In genomic region chr7:42617071-42617705, GRCh38 we compare ENCODE assay signal across 31 cellular contexts.
A peak's percentile ranks its signal among the peaks of the same experiment; 100 is the strongest.
DNase-seq lines count a peak whose midpoint lies in the region; ATAC-seq and TF ChIP-seq lines count a peak whose summit lies in the region.
"Had no signal": no experiment of that assay in that cellular context is flagged by ENCODE, and none has a peak within 500 bp of the region (broad histone marks: within the 10 kb centered on the region; RNA-seq: fewer than 3 reads in every experiment).

No MANE protein-coding gene starts in this region.

- H3K36me3 ChIP-seq in heart right ventricle (no peaks in the 10 kb centered on the region), upper lobe of left lung (no peaks in the 10 kb centered on the region), smooth muscle cell (ENCODE audit: low read depth) (no peaks in the 10 kb centered on the region)
- H3K36me3 ChIP-seq: ascending aorta, SJSA1, thoracic aorta had no signal

- no peaks in the 10 kb centered on the region for H4K20me1 ChIP-seq in smooth muscle cell (ENCODE audit: low read depth)

- no peak overlapping the region for H3K4me3 ChIP-seq in heart right ventricle
- H3K4me3 ChIP-seq in right cardiac atrium (ENCODE audit: low read length): no peak overlapping the region
- no peak overlapping the region for H3K4me3 ChIP-seq in upper lobe of left lung
- no peak overlapping the region for H3K4me3 ChIP-seq in smooth muscle cell
- H3K4me3 ChIP-seq: A549, ascending aorta, SJSA1, thoracic aorta had no signal

- ATAC-seq in heart right ventricle (peak in 6 of 8 donors; percentile 17 to 64 (median 43)), right cardiac atrium (no peak), upper lobe of left lung (ENCODE audit: low FRiP score in 2 of 2) (peak; percentile 32 to 34)
- ATAC-seq: activated CD8-positive, alpha-beta T cell treated with anti-CD3 and anti-CD28 coated beads, Interleukin-2, amount 10 ng/mL, durations not matched to agents 7 days and 5 days; CD8-positive, alpha-beta T cell; esophagus mucosa had no signal

- no peak overlapping the region for H3K4me2 ChIP-seq in smooth muscle cell
- H3K4me2 ChIP-seq: A549, KMS-11 had no signal

- no peak overlapping the region for H3K27ac ChIP-seq in heart right ventricle
- no peak overlapping the region for H3K27ac ChIP-seq in right cardiac atrium (ENCODE audit: low read length)
- H3K27ac ChIP-seq in upper lobe of left lung: no peak overlapping the region
- no peak overlapping the region for H3K27ac ChIP-seq in smooth muscle cell (ENCODE audit: low read depth)
- H3K27ac ChIP-seq: A549, ascending aorta, KMS-11, SJSA1, thoracic aorta had no signal

- TF ChIP-seq EP300 in upper lobe of left lung (IDR thresholded peaks at IDR 0.05): no peak

- no peak for TF ChIP-seq CTCF in heart right ventricle (IDR thresholded peaks at IDR 0.05)
- TF ChIP-seq CTCF in chondrocyte (IDR thresholded peaks at IDR 0.05): peak; percentile 39
- TF ChIP-seq CTCF in nephron (IDR thresholded peaks at IDR 0.05; ENCODE audit: unreplicated experiment in 3 of 3): no peak
- TF ChIP-seq CTCF in upper lobe of left lung (IDR thresholded peaks at IDR 0.05): no peak
- TF ChIP-seq CTCF in smooth muscle cell (IDR thresholded peaks at IDR 0.05; ENCODE audit: borderline replicate concordance, insufficient read depth, poor library complexity, severe bottlenecking): no peak

- no peak overlapping the region for H3K9ac ChIP-seq in smooth muscle cell (ENCODE audit: low read depth)
- H3K9ac ChIP-seq: KMS-11 had no signal

- no peak overlapping the region for H3K4me3 Mint-ChIP-seq in chondrocyte (ENCODE audit: unreplicated experiment)
- no peak overlapping the region for H3K4me3 Mint-ChIP-seq in nephron
- H3K4me3 Mint-ChIP-seq: activated CD8-positive, alpha-beta T cell treated with anti-CD3 and anti-CD28 coated beads, Interleukin-2, amount 10 ng/mL, durations not matched to agents 7 days and 5 days; activated naive CD8-positive, alpha-beta T cell; B cell; CD8-positive, alpha-beta T cell; dendritic cell treated with granulocyte-macrophage colony-stimulating factor and Interleukin-4, amounts not matched to agents 40 ng/mL and 50 ng/mL, for 4 days; endodermal cell; immature natural killer cell; stimulated activated naive CD8-positive, alpha-beta T cell treated with anti-CD3 and anti-CD28 coated beads, Interleukin-15, Interleukin-2, amounts not matched to agents 100 ng/mL and 50 ng/mL, for 24 hours; T-helper 1 cell treated with Interleukin-12 subunit alpha and Interleukin-12 subunit beta and Interleukin-4 antibody, amounts not matched to agents 30 μg/mL and 1 μg/mL, for 36 hours had no signal

- DNase-seq in heart right ventricle (peak in 1 of 2 donors; percentile 5), right cardiac atrium (no peak), chondrocyte (ENCODE audit: low spot score) (no peak), upper lobe of left lung (peak in 1 of 2 donors; percentile 1), cerebellar nuclear complex (lab: John Stamatoyannopoulos, UW) (no peak), smooth muscle cell (lab: John Stamatoyannopoulos, UW; ENCODE audit: unreplicated experiment) (no peak)
- no peak for DNase-seq in activated CD4-positive, alpha-beta T cell treated with anti-CD3 and anti-CD28 coated beads, Interleukin-2, amount 50 U/mL, for 1 hour
- DNase-seq: activated CD8-positive, alpha-beta T cell treated with anti-CD3 and anti-CD28 coated beads, Interleukin-2, amount 10 ng/mL, durations not matched to agents 7 days and 5 days; caudate nucleus; CD8-positive, alpha-beta T cell; DMS 273 treated with DMSO at 0.1 percent for 48 hours; hippocampal formation; immature natural killer cell; MM.1S; NCI-H1417; NCI-H2081; NCI-H226 had no signal

- no peak overlapping the region for H3K27ac Mint-ChIP-seq in chondrocyte (ENCODE audit: unreplicated experiment)
- peak overlapping the region; percentile 62 to 75 (median 75) for H3K27ac Mint-ChIP-seq in nephron
- H3K27ac Mint-ChIP-seq: activated CD8-positive, alpha-beta T cell treated with anti-CD3 and anti-CD28 coated beads, Interleukin-2, amount 10 ng/mL, durations not matched to agents 7 days and 5 days; activated naive CD8-positive, alpha-beta T cell; activated T-helper 2 cell treated with anti-CD3 and anti-CD28 coated beads, Interferon-gamma antibody, Interleukin-2, Interleukin-4, amounts not matched to agents 10 μg/mL and 5 μg/mL and 100 μg/mL, durations not matched to agents 14 hours and 24 hours and 36 hours; B cell; CD8-positive, alpha-beta T cell; dendritic cell treated with granulocyte-macrophage colony-stimulating factor and Interleukin-4, amounts not matched to agents 40 ng/mL and 50 ng/mL, for 4 days; endodermal cell; immature natural killer cell; stimulated activated naive CD8-positive, alpha-beta T cell treated with anti-CD3 and anti-CD28 coated beads, Interleukin-15, Interleukin-2, amounts not matched to agents 100 ng/mL and 50 ng/mL, for 24 hours; T-helper 1 cell treated with Interleukin-12 subunit alpha and Interleukin-12 subunit beta and Interleukin-4 antibody, amounts not matched to agents 30 μg/mL and 1 μg/mL, for 36 hours had no signal

- H3K4me1 Mint-ChIP-seq in chondrocyte (ENCODE audit: low read depth) (peaks cover 15% of the 10 kb centered on the region), nephron (peaks cover 62% of the 10 kb centered on the region)
- H3K4me1 Mint-ChIP-seq: B cell, endodermal cell, immature natural killer cell had no signal

- intact Hi-C loops in heart right ventricle (cut with DNase I): no loop called here
- intact Hi-C loops in right cardiac atrium (cut with DNase I): no loop called here

- H3K27me3 ChIP-seq in heart right ventricle (no peaks in the 10 kb centered on the region), right cardiac atrium (ENCODE audit: control insufficient read depth, insufficient read depth) (no peaks in the 10 kb centered on the region), upper lobe of left lung (no peaks in the 10 kb centered on the region), smooth muscle cell (ENCODE audit: low read depth) (no peaks in the 10 kb centered on the region)
- H3K27me3 ChIP-seq: ascending aorta, SJSA1 had no signal

- H3K9me3 ChIP-seq in heart right ventricle (no peaks in the 10 kb centered on the region), right cardiac atrium (ENCODE audit: control insufficient read depth, low read length) (no peaks in the 10 kb centered on the region), upper lobe of left lung (no peaks in the 10 kb centered on the region), smooth muscle cell (replicated peaks; ENCODE audit: low read depth) (no peaks in the 10 kb centered on the region)
- H3K9me3 ChIP-seq: A549, ascending aorta, SJSA1, thoracic aorta had no signal

- H3K27me3 Mint-ChIP-seq in chondrocyte (ENCODE audit: low read depth) (no peaks in the 10 kb centered on the region), nephron (ENCODE audit: low read depth) (no peaks in the 10 kb centered on the region)
- H3K27me3 Mint-ChIP-seq: activated naive CD8-positive, alpha-beta T cell; B cell; dendritic cell treated with granulocyte-macrophage colony-stimulating factor and Interleukin-4, amounts not matched to agents 40 ng/mL and 50 ng/mL, for 4 days; stimulated activated naive CD8-positive, alpha-beta T cell treated with anti-CD3 and anti-CD28 coated beads, Interleukin-15, Interleukin-2, amounts not matched to agents 100 ng/mL and 50 ng/mL, for 24 hours had no signal

- H2AFZ ChIP-seq in smooth muscle cell (ENCODE audit: low read depth): no peak overlapping the region

- 67 to 78% methylated on average over 6 of the region's 6 CpGs for WGBS in heart right ventricle, 2 donors
- 62% methylated on average over 6 of the region's 6 CpGs for WGBS in right cardiac atrium
- 77 to 85% methylated on average over 5 to 6 of the region's 6 CpGs for WGBS in upper lobe of left lung, 2 donors
- 85% methylated on average over 6 of the region's 6 CpGs for WGBS in smooth muscle cell (ENCODE audit: low lambda C conversion rate)

- H3K9me3 Mint-ChIP-seq in chondrocyte (ENCODE audit: low read depth) (no peaks in the 10 kb centered on the region), nephron (no peaks in the 10 kb centered on the region)
- H3K9me3 Mint-ChIP-seq: activated T-helper 2 cell treated with anti-CD3 and anti-CD28 coated beads, Interferon-gamma antibody, Interleukin-2, Interleukin-4, amounts not matched to agents 10 μg/mL and 5 μg/mL and 100 μg/mL, durations not matched to agents 14 hours and 24 hours and 36 hours; CD8-positive, alpha-beta T cell; dendritic cell treated with granulocyte-macrophage colony-stimulating factor and Interleukin-4, amounts not matched to agents 40 ng/mL and 50 ng/mL, for 4 days; endodermal cell; stimulated activated naive CD8-positive, alpha-beta T cell treated with anti-CD3 and anti-CD28 coated beads, Interleukin-15, Interleukin-2, amounts not matched to agents 100 ng/mL and 50 ng/mL, for 24 hours; T-helper 1 cell treated with Interleukin-12 subunit alpha and Interleukin-12 subunit beta and Interleukin-4 antibody, amounts not matched to agents 30 μg/mL and 1 μg/mL, for 36 hours had no signal

- TF ChIP-seq POLR2A in upper lobe of left lung (IDR thresholded peaks at IDR 0.05): no peak

- H3K36me3 Mint-ChIP-seq in chondrocyte (ENCODE audit: low read depth) (no peaks in the 10 kb centered on the region), nephron (ENCODE audit: low read depth) (no peaks in the 10 kb centered on the region)
- H3K36me3 Mint-ChIP-seq: activated naive CD8-positive, alpha-beta T cell; CD8-positive, alpha-beta T cell; immature natural killer cell had no signal

- no peaks in the 10 kb centered on the region for H3K79me2 ChIP-seq in smooth muscle cell (ENCODE audit: low read depth)

- peaks cover 3% of the 10 kb centered on the region for H3F3A ChIP-seq in smooth muscle cell (ENCODE audit: low read depth)

- H3K4me1 ChIP-seq in heart right ventricle: peaks cover 0 to 14% (median 4%) of the 10 kb centered on the region in 9 donors
- H3K4me1 ChIP-seq in right cardiac atrium (ENCODE audit: control insufficient read depth, insufficient read depth, low read length): no peaks in the 10 kb centered on the region
- no peaks in the 10 kb centered on the region for H3K4me1 ChIP-seq in upper lobe of left lung
- H3K4me1 ChIP-seq in smooth muscle cell (ENCODE audit: low read depth): peaks cover 11% of the 10 kb centered on the region
- H3K4me1 ChIP-seq: A549, SJSA1 had no signal

Comparison
In these comparisons a context has a peak if more than half of its experiments do, and no peak if none do; other contexts are left out.
1. ATAC-seq: peak in heart right ventricle (6 of 8) and upper lobe of left lung (2 of 2); none in right cardiac atrium (0 of 2).